In genomic region chr15:39874890-39875549, GRCh38 we compare ENCODE assay signal across 9 cellular contexts. TPM values are rescaled to one million over a fixed set of nuclear protein-coding genes. Genes with fewer than 3 reads are reported as not detected.
DNase-seq lines count a peak whose midpoint lies in the region; ATAC-seq, FAIRE-seq and TF ChIP-seq lines count a peak whose summit lies in the region.
"Had no signal": no experiment of that assay in that cellular context is flagged by ENCODE, and none has a peak within 500 bp of the region (broad histone marks: within the 10 kb centered on the region; RNA-seq: fewer than 3 reads in every experiment).

No MANE protein-coding gene starts in this region.

- H4K91ac ChIP-seq in trophoblast cell (ENCODE audit: low read depth, low read length): no peak overlapping the region

- no peak overlapping the region for H4K8ac ChIP-seq in trophoblast cell (ENCODE audit: low read depth, low read length)

- H2BK12ac ChIP-seq in trophoblast cell (ENCODE audit: low read length): no peak overlapping the region

- H3K4me3 Mint-ChIP-seq in endothelial cell (ENCODE audit: unreplicated experiment): no peak overlapping the region
- no peak overlapping the region for H3K4me3 Mint-ChIP-seq in activated T-helper 2 cell treated with anti-CD3 and anti-CD28 coated beads, Interferon-gamma antibody, Interleukin-2, Interleukin-4, amounts not matched to agents 10 μg/mL and 5 μg/mL and 100 μg/mL, durations not matched to agents 14 hours and 24 hours and 36 hours (ENCODE audit: low read depth)

- no peaks in the 10 kb centered on the region for H3K9me3 ChIP-seq in HCT116 (ENCODE audit: control insufficient read depth in 1 of 2, insufficient read depth in 1 of 2, low read depth in 1 of 2, low read length in 2 of 2)
- no peaks in the 10 kb centered on the region for H3K9me3 ChIP-seq in trophoblast cell (ENCODE audit: insufficient read depth, low read depth, low read length)
- H3K9me3 ChIP-seq: SJSA1 had no signal

- no peaks in the 10 kb centered on the region for H3K9me3 Mint-ChIP-seq in endothelial cell (ENCODE audit: unreplicated experiment)
- H3K9me3 Mint-ChIP-seq in activated T-helper 2 cell treated with anti-CD3 and anti-CD28 coated beads, Interferon-gamma antibody, Interleukin-2, Interleukin-4, amounts not matched to agents 10 μg/mL and 5 μg/mL and 100 μg/mL, durations not matched to agents 14 hours and 24 hours and 36 hours: no peaks in the 10 kb centered on the region

- no peaks in the 10 kb centered on the region for H3K27me3 Mint-ChIP-seq in endothelial cell (ENCODE audit: unreplicated experiment)
- H3K27me3 Mint-ChIP-seq in activated T-helper 2 cell treated with anti-CD3 and anti-CD28 coated beads, Interferon-gamma antibody, Interleukin-2, Interleukin-4, amounts not matched to agents 10 μg/mL and 5 μg/mL and 100 μg/mL, durations not matched to agents 14 hours and 24 hours and 36 hours (ENCODE audit: low read depth): peaks cover 6% of the 10 kb centered on the region

- FAIRE-seq in GM19239 (lab: Jason Lieb, UNC): no peak

- no peak for TF ChIP-seq POLR2A in HCT116 (IDR thresholded peaks at IDR 0.05; ENCODE audit: borderline replicate concordance, extremely low read depth, insufficient read depth, insufficient read length)

- TF ChIP-seq CTCF in HCT116 (IDR thresholded peaks at IDR 0.05 in 2 of 3, conservative IDR thresholded peaks at IDR 0.05 in 1 of 3; ENCODE audit: borderline replicate concordance in 1 of 3, insufficient read depth in 1 of 3, low read depth in 2 of 3, low read length in 2 of 3) (peak; percentile 55 to 77 (median 72); a peak in 5 of 6 replicates), endothelial cell (IDR thresholded peaks at IDR 0.05; ENCODE audit: unreplicated experiment) (peak; percentile 53)

- H3K4ac ChIP-seq in trophoblast cell (ENCODE audit: low read depth, low read length): no peak overlapping the region

- H3K27ac ChIP-seq in HCT116 (ENCODE audit: low read depth, low read length) (no peak overlapping the region), trophoblast cell (ENCODE audit: low read depth, low read length) (no peak overlapping the region)
- H3K27ac ChIP-seq: SJSA1 had no signal

- no TSS peak for BruUV-seq in HCT116 (replicated peaks; lab: Mats Ljungman, UMichigan)

- H3K4me3 ChIP-seq in HCT116 (replicated peaks in 1 of 2; ENCODE audit: low read depth in 1 of 2, low read length in 2 of 2) (no peak overlapping the region), trophoblast cell (ENCODE audit: low read depth, low read length) (no peak overlapping the region)
- H3K4me3 ChIP-seq: SJSA1 had no signal

- H2AFZ ChIP-seq in HCT116 (ENCODE audit: low read depth, low read length, poor library complexity, severe bottlenecking) (no peak overlapping the region), trophoblast cell (ENCODE audit: insufficient read depth, low read length, poor library complexity) (no peak overlapping the region)

- H3K27me3 ChIP-seq in HCT116 (ENCODE audit: insufficient read depth, low read length): no peaks in the 10 kb centered on the region
- no peaks in the 10 kb centered on the region for H3K27me3 ChIP-seq in trophoblast cell (ENCODE audit: insufficient read depth, low read length)
- H3K27me3 ChIP-seq: SJSA1 had no signal

- no peak overlapping the region for H3K18ac ChIP-seq in trophoblast cell (ENCODE audit: low read length)

- H3K27ac Mint-ChIP-seq in endothelial cell (ENCODE audit: unreplicated experiment): no peak overlapping the region
- H3K27ac Mint-ChIP-seq in activated T-helper 2 cell treated with anti-CD3 and anti-CD28 coated beads, Interferon-gamma antibody, Interleukin-2, Interleukin-4, amounts not matched to agents 10 μg/mL and 5 μg/mL and 100 μg/mL, durations not matched to agents 14 hours and 24 hours and 36 hours: no peak overlapping the region

- H4K12ac ChIP-seq in trophoblast cell (ENCODE audit: low read depth, low read length): no peak overlapping the region

- H2BK5ac ChIP-seq in trophoblast cell (ENCODE audit: low read depth, low read length, poor library complexity): no peak overlapping the region

- CTCF ChIA-PET in HCT116 (lab: Charles Lee): interaction anchor here (0.6 to 2.2 kb wide), 6 partner anchors 13 to 249 kb away, joined by 3 to 9 read pairs (median 5); no protein-coding TSS in a partner anchor

- no CpG with 5 or more reads among the region's 9 CpGs for WGBS in trophoblast cell (ENCODE audit: extremely low coverage, insufficient coverage, insufficient read length)

- H3K79me2 ChIP-seq in HCT116 (ENCODE audit: insufficient read depth, low read length) (no peaks in the 10 kb centered on the region), trophoblast cell (ENCODE audit: control insufficient read depth, insufficient read depth, low read length, poor library complexity) (no peaks in the 10 kb centered on the region)

- POLR2A ChIA-PET in HCT116 (lab: Charles Lee): no interaction called here

- H3K4me2 ChIP-seq in HCT116 (ENCODE audit: low read length): no peak overlapping the region
- H3K4me2 ChIP-seq in trophoblast cell (ENCODE audit: low read length): no peak overlapping the region

- H2AK5ac ChIP-seq in trophoblast cell (ENCODE audit: low read length): no peak overlapping the region

- DNase-seq in D341Med (ENCODE audit: low spot score) (peak; percentile 58), HCT116 (ENCODE audit: low read depth, low spot score) (peak; percentile 24), RKO (ENCODE audit: low spot score) (peak; percentile 55), endothelial cell (ENCODE audit: low spot score) (peak; percentile 33), trophoblast cell (peak; percentile 63 to 83), GOT3 (lab: John Stamatoyannopoulos, UW) (no peak), GM19239 (ENCODE audit: insufficient read length, low spot score) (no peak)
- no peak for DNase-seq in activated T-helper 2 cell treated with anti-CD3 and anti-CD28 coated beads, Interferon-gamma antibody, Interleukin-2, Interleukin-4, amounts not matched to agents 10 μg/mL and 5 μg/mL and 100 μg/mL, durations not matched to agents 14 hours and 24 hours and 36 hours (ENCODE audit: low spot score)

- H4K20me1 ChIP-seq in HCT116 (ENCODE audit: insufficient read depth): no peaks in the 10 kb centered on the region

- intact Hi-C loops in HCT116 (cut with micrococcal nuclease): loop anchor here (1.0 kb wide), 2 partner anchors 73 to 189 kb away; no protein-coding TSS in a partner anchor
- intact Hi-C loops in activated T-helper 2 cell treated with anti-CD3 and anti-CD28 coated beads, Interferon-gamma antibody, Interleukin-2, Interleukin-4, amounts not matched to agents 10 μg/mL and 5 μg/mL and 100 μg/mL, durations not matched to agents 14 hours and 24 hours and 36 hours (cut with micrococcal nuclease): loop anchor here (1.0 to 5.0 kb wide), 2 partner anchors 89 to 188 kb away; no protein-coding TSS in a partner anchor

- RAD21 ChIA-PET in HCT116 (lab: Charles Lee; ENCODE audit: low non-redundant PET in 1 of 2, low total read pairs in 2 of 2, uncharacterized antibody in 2 of 2, unreplicated experiment in 2 of 2): no interaction called here

- H3K36me3 ChIP-seq in HCT116 (ENCODE audit: control insufficient read depth in 1 of 2, insufficient read depth in 2 of 2, low read length in 2 of 2) (no peaks in the 10 kb centered on the region), trophoblast cell (ENCODE audit: control insufficient read depth in 1 of 2, insufficient read depth in 2 of 2, low read length in 2 of 2) (no peaks in the 10 kb centered on the region)

- ATAC-seq in HCT116: peak; percentile 81

- H3K14ac ChIP-seq in trophoblast cell (ENCODE audit: low read length): no peak overlapping the region

- no peaks in the 10 kb centered on the region for H3K79me1 ChIP-seq in trophoblast cell (ENCODE audit: low read length)

- H3K23ac ChIP-seq in trophoblast cell (ENCODE audit: low read length): no peak overlapping the region

- no peak overlapping the region for H2BK120ac ChIP-seq in trophoblast cell (ENCODE audit: insufficient read depth, low read length, poor library complexity)

- H3K4me1 Mint-ChIP-seq in endothelial cell (ENCODE audit: unreplicated experiment): peaks cover under 1% of the 10 kb centered on the region
- H3K4me1 Mint-ChIP-seq in activated T-helper 2 cell treated with anti-CD3 and anti-CD28 coated beads, Interferon-gamma antibody, Interleukin-2, Interleukin-4, amounts not matched to agents 10 μg/mL and 5 μg/mL and 100 μg/mL, durations not matched to agents 14 hours and 24 hours and 36 hours (ENCODE audit: low read depth): peaks cover 12% of the 10 kb centered on the region

- H3K9ac ChIP-seq in HCT116 (ENCODE audit: low read length) (no peak overlapping the region), trophoblast cell (ENCODE audit: low read length) (no peak overlapping the region)

- H3K4me1 ChIP-seq in HCT116 (ENCODE audit: control insufficient read depth in 1 of 2, insufficient read depth in 2 of 2, low read length in 2 of 2): no peaks in the 10 kb centered on the region
- no peaks in the 10 kb centered on the region for H3K4me1 ChIP-seq in trophoblast cell (ENCODE audit: control insufficient read depth in 1 of 2, insufficient read depth in 2 of 2, low read length in 2 of 2)

- no peaks in the 10 kb centered on the region for H3K36me3 Mint-ChIP-seq in endothelial cell (ENCODE audit: low read depth, unreplicated experiment)
- no peaks in the 10 kb centered on the region for H3K36me3 Mint-ChIP-seq in activated T-helper 2 cell treated with anti-CD3 and anti-CD28 coated beads, Interferon-gamma antibody, Interleukin-2, Interleukin-4, amounts not matched to agents 10 μg/mL and 5 μg/mL and 100 μg/mL, durations not matched to agents 14 hours and 24 hours and 36 hours (ENCODE audit: low read depth)

- no peaks in the 10 kb centered on the region for H3K9me2 ChIP-seq in HCT116 (ENCODE audit: insufficient read depth)

- peak; percentile 64 for TF ChIP-seq RAD21 in HCT116 (IDR thresholded peaks at IDR 0.05; ENCODE audit: low read depth)

TF ChIP-seq in HCT116, 20 proteins besides CTCF, POLR2A, EP300 and RAD21 (continues in another document):
- no peak for TF ChIP-seq MAX (IDR thresholded peaks at IDR 0.05)

RNA-seq across cellular contexts. Expression of gene GPR176, which starts 45.0 kb away (rescaled TPM):
- total RNA-seq in HCT116 (2021; ENCODE audit: unreplicated experiment) (1.7 TPM), endothelial cell (ENCODE audit: unreplicated experiment) (2.4 TPM)
- 0.51 and 0.87 TPM in 2 replicates for polyA plus RNA-seq in HCT116 (2012)
- 1.2 TPM in 2 replicates for polyA plus RNA-seq in trophoblast cell (2013)
- total RNA-seq in activated T-helper 2 cell treated with anti-CD3 and anti-CD28 coated beads, Interferon-gamma antibody, Interleukin-2, Interleukin-4, amounts not matched to agents 10 μg/mL and 5 μg/mL and 100 μg/mL, durations not matched to agents 14 hours and 24 hours and 36 hours: 0.34 and 0.53 TPM in 2 replicates

RNA-seq across cellular contexts. Expression of gene EIF2AK4, which starts 58.9 kb away (rescaled TPM):
- 42.8 TPM for total RNA-seq in HCT116 (2021; ENCODE audit: unreplicated experiment)
- 20.6 and 25.4 TPM in 2 replicates for polyA plus RNA-seq in HCT116 (2012)
- 42.0 TPM for total RNA-seq in endothelial cell (ENCODE audit: unreplicated experiment)
- polyA plus RNA-seq in trophoblast cell (2013): 33.5 and 36.3 TPM in 2 replicates
- 58.9 and 61.9 TPM in 2 replicates for total RNA-seq in activated T-helper 2 cell treated with anti-CD3 and anti-CD28 coated beads, Interferon-gamma antibody, Interleukin-2, Interleukin-4, amounts not matched to agents 10 μg/mL and 5 μg/mL and 100 μg/mL, durations not matched to agents 14 hours and 24 hours and 36 hours

Comparison
In these comparisons a context has a peak if more than half of its experiments do, and no peak if none do; other contexts are left out.
1. DNase-seq: peak in D341Med (single experiment), HCT116 (single experiment), RKO (single experiment), endothelial cell (single experiment) and trophoblast cell (2 of 2); none in GOT3 (single experiment), activated T-helper 2 cell treated with anti-CD3 and anti-CD28 coated beads, Interferon-gamma antibody, Interleukin-2, Interleukin-4, amounts not matched to agents 10 μg/mL and 5 μg/mL and 100 μg/mL, durations not matched to agents 14 hours and 24 hours and 36 hours (single experiment) and GM19239 (single experiment).